12 cellular contexts compared by ENCODE assay signal in the genomic region with DNA sequence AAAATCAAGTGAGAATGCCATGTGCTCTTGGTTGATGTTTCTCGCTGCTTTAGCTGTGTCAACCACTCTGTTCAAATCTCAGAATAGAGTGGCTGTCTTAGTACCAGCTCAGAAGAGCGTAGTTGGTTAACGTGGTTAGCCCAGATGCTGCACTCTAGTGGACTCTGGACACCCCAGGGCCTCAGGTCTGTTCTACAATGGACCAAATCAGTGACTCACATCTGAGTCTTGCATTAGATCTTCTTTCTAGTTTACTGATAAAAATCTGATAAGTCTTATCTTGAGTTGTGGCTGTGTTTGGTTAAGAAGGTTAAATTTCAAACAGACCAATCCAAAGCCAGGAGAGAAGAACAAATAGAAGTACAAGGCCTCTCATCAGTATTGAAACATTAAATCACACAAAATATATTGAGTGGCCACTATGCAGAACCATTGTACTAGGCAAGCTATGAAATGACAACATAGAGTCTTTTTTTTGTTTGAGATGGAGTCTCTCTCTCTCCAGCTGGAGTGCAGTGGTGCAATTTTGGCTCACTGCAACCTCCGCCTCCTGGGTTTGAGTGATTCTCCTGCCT.
A peak's percentile ranks its signal among the peaks of the same experiment; 100 is the strongest.
DNase-seq lines count a peak whose midpoint lies in the region; ATAC-seq and TF ChIP-seq lines count a peak whose summit lies in the region.
"Had no signal": no experiment of that assay in that cellular context is flagged by ENCODE, and none has a peak within 500 bp of the region (broad histone marks: within the 10 kb centered on the region; RNA-seq: fewer than 3 reads in every experiment).

No MANE protein-coding gene starts in this region.

- TF ChIP-seq CTCF in Loucy (conservative IDR thresholded peaks at IDR 0.05; ENCODE audit: low read length) (peak; percentile 35; the same call in 1 of the 2 replicates), choroid plexus epithelial cell (conservative IDR thresholded peaks at IDR 0.05; ENCODE audit: low read depth, low read length) (peak; percentile 23)

- no peak overlapping the region for H2BK15ac ChIP-seq in mesendoderm (replicated peaks; ENCODE audit: low read depth)

- no peak overlapping the region for H3K27ac ChIP-seq in mesendoderm (ENCODE audit: low read depth, low read length)
- H3K27ac ChIP-seq: psoas muscle had no signal

- H3K9ac ChIP-seq in Loucy (ENCODE audit: low read depth, low read length, poor library complexity, severe bottlenecking) (no peak overlapping the region), mesendoderm (ENCODE audit: low read length) (no peak overlapping the region)

- no CpG with 5 or more reads among the region's 4 CpGs for WGBS in mesendoderm (ENCODE audit: extremely low coverage, insufficient coverage, low lambda C conversion rate)

- H3K56ac ChIP-seq in mesendoderm (ENCODE audit: low read length): no peak overlapping the region

- no peak overlapping the region for H2BK5ac ChIP-seq in mesendoderm (ENCODE audit: low read length)

- peak; percentile 49 for DNase-seq in Caki2 (ENCODE audit: low read depth)
- DNase-seq in choroid plexus epithelial cell (ENCODE audit: low read depth): peak; percentile 26
- DNase-seq in mesendoderm: peak; percentile 21
- no peak for DNase-seq in activated CD8-positive, alpha-beta memory T cell treated with anti-CD3 and anti-CD28 coated beads, Interleukin-2, amount 50 U/mL, for 48 hours
- no peak for DNase-seq in NCI-H2171 treated with DMSO at 0.1 percent for 48 hours (lab: John Stamatoyannopoulos, UW)
- DNase-seq in HuH-7.5 (ENCODE audit: low spot score): no peak
- DNase-seq: activated CD4-positive, CD25-positive, alpha-beta regulatory T cell treated with anti-CD3 and anti-CD28 coated beads, Interleukin-2, amount 50 U/mL, for 72 hours; activated T-cell treated with anti-CD3 and anti-CD28 coated beads, Interleukin-2, amount 50 U/mL, for 1 hour; NCI-H2171; psoas muscle had no signal

- H3K27me3 ChIP-seq in Loucy (ENCODE audit: insufficient read depth, low read length, poor library complexity, severe bottlenecking): no peaks in the 10 kb centered on the region
- no peaks in the 10 kb centered on the region for H3K27me3 ChIP-seq in mesendoderm (ENCODE audit: insufficient read depth, low read length, poor library complexity)

- no peak overlapping the region for H2AK5ac ChIP-seq in mesendoderm (ENCODE audit: low read length)

- no peaks in the 10 kb centered on the region for H3K9me3 ChIP-seq in Loucy (ENCODE audit: insufficient read depth, low read depth, low read length)
- H3K9me3 ChIP-seq: psoas muscle had no signal

- H3K9me2 ChIP-seq in Loucy (replicated peaks; ENCODE audit: low read depth, low read length): no peaks in the 10 kb centered on the region

- H3K4ac ChIP-seq in mesendoderm (ENCODE audit: low read depth, low read length): no peak overlapping the region

- no peaks in the 10 kb centered on the region for H3K79me1 ChIP-seq in mesendoderm (ENCODE audit: low read length)

- H3K23ac ChIP-seq in mesendoderm (ENCODE audit: low read length): no peak overlapping the region

- no peaks in the 10 kb centered on the region for H3K79me2 ChIP-seq in Loucy (ENCODE audit: insufficient read depth, low read length)
- H3K79me2 ChIP-seq in mesendoderm (ENCODE audit: control insufficient read depth, insufficient read depth, low read length): no peaks in the 10 kb centered on the region

- H3K4me2 ChIP-seq in Loucy (ENCODE audit: low read depth, low read length, poor library complexity, severe bottlenecking): no peak overlapping the region
- no peak overlapping the region for H3K4me2 ChIP-seq in mesendoderm (ENCODE audit: low read length)

- no peak for ATAC-seq in GM21526 (IDR thresholded peaks at IDR 0.05; ENCODE audit: low FRiP score, unreplicated experiment)
- ATAC-seq: psoas muscle had no signal

- no peak overlapping the region for H2AFZ ChIP-seq in Loucy (ENCODE audit: low read length)

- H4K8ac ChIP-seq in mesendoderm (ENCODE audit: low read depth, low read length): no peak overlapping the region

- no peaks in the 10 kb centered on the region for H4K20me1 ChIP-seq in Loucy (ENCODE audit: insufficient read depth, low read length, poor library complexity, severe bottlenecking)

- H3K18ac ChIP-seq in mesendoderm (ENCODE audit: low read length): no peak overlapping the region

- H4K5ac ChIP-seq in mesendoderm (ENCODE audit: low read length): no peak overlapping the region

- no peaks in the 10 kb centered on the region for H3K36me3 ChIP-seq in Loucy (ENCODE audit: insufficient read depth, low read length)
- H3K36me3 ChIP-seq in mesendoderm (ENCODE audit: control insufficient read depth, insufficient read depth, low read length): no peaks in the 10 kb centered on the region

- H2BK120ac ChIP-seq in mesendoderm (ENCODE audit: low read depth, low read length): no peak overlapping the region

- no peaks in the 10 kb centered on the region for H3F3A ChIP-seq in Loucy (ENCODE audit: low read depth)

- in situ Hi-C loops in Caki2 (cut with HindIII; ENCODE audit: low pct_unique_long_range_greater_than_20kb, low sequenced_read_pairs): no loop called here

- H3K4me1 ChIP-seq in Loucy (ENCODE audit: insufficient read depth, low read length, poor library complexity, severe bottlenecking) (peaks cover 43% of the 10 kb centered on the region), mesendoderm (ENCODE audit: control insufficient read depth, low read depth, low read length) (peaks cover 4% of the 10 kb centered on the region)
- H3K4me1 ChIP-seq: psoas muscle had no signal

- H3K4me3 ChIP-seq in Loucy (ENCODE audit: low read length, poor library complexity, severe bottlenecking): no peak overlapping the region
- no peak overlapping the region for H3K4me3 ChIP-seq in choroid plexus epithelial cell (ENCODE audit: low read depth, low read length)
- no peak overlapping the region for H3K4me3 ChIP-seq in mesendoderm (ENCODE audit: low read length)
- H3K4me3 ChIP-seq: psoas muscle had no signal

Comparison
In these comparisons a context has a peak if more than half of its experiments do, and no peak if none do; other contexts are left out.
1. DNase-seq: peak in Caki2 (single experiment), choroid plexus epithelial cell (single experiment) and mesendoderm (single experiment); none in activated CD8-positive, alpha-beta memory T cell treated with anti-CD3 and anti-CD28 coated beads, Interleukin-2, amount 50 U/mL, for 48 hours (single experiment), NCI-H2171 treated with DMSO at 0.1 percent for 48 hours (single experiment) and HuH-7.5 (single experiment).